ENCODE assay signal across 8 cellular contexts in genomic region chr1:16073490-16074104, GRCh38. TPM values are rescaled to one million over a fixed set of nuclear protein-coding genes. Genes with fewer than 3 reads are reported as not detected.
DNase-seq lines count a peak whose midpoint lies in the region; ATAC-seq, FAIRE-seq and TF ChIP-seq lines count a peak whose summit lies in the region.

TSS of gene FAM131C (minus strand) at chr1:16073651. CDS start at chr1:16073442, 209 bp downstream.

- peak; percentile 45 to 53 for ATAC-seq in A549
- ATAC-seq in GM21367 (IDR thresholded peaks at IDR 0.05; ENCODE audit: unreplicated experiment) = no peak
- no peak for ATAC-seq in GM18498 (IDR thresholded peaks at IDR 0.05; ENCODE audit: unreplicated experiment)

- H3K9ac ChIP-seq in SK-N-MC (ENCODE audit: insufficient read length) (no peak within 1 kb of the TSS), astrocyte (ENCODE audit: low read length) (peak within 1 kb of the TSS; percentile 46), iPS-20b (ENCODE audit: low read depth, low read length) (0 out of 2 replicates have a peak within 1 kb of the TSS, but pooled peaks have one; percentile 6)

- H3K4me3 ChIP-seq in A549 (peak within 1 kb of the TSS; percentile 90), SK-N-MC (peak within 1 kb of the TSS; percentile 77), astrocyte (ENCODE audit: insufficient read depth, low read depth, low read length) (peak within 1 kb of the TSS; percentile 46), iPS-20b (ENCODE audit: low read length) (peak within 1 kb of the TSS; percentile 66; the same call in 1 of the 2 replicates)

- H3K27me3 Mint-ChIP-seq in astrocyte (ENCODE audit: low read depth, unreplicated experiment) = peaks cover 34% of the 10 kb centered on the region

- FAIRE-seq in A549 (lab: Jason Lieb, UNC) (no peak), astrocyte (lab: Jason Lieb, UNC) (no peak)

- no peaks in the 10 kb centered on the region for H3K9me3 Mint-ChIP-seq in astrocyte (ENCODE audit: unreplicated experiment)

- CTCF ChIA-PET in A549 (lab: Yijun Ruan, JAX) = interaction anchor here (0.7 to 12.5 kb wide), 29 partner anchors 9 to 170 kb away, joined by 3 to 222 read pairs (median 4); partner anchors contain the start of genes CLCNKB, EPHA2 and HSPB7

- TF ChIP-seq CTCF in A549 (IDR thresholded peaks at IDR 0.05) (peak; percentile 65), GM20000 (IDR thresholded peaks at IDR 0.05; ENCODE audit: extremely low read depth, missing control alignments) (peak; percentile 45), astrocyte (IDR thresholded peaks at IDR 0.05; ENCODE audit: insufficient read depth, low read depth, low read length) (peak; percentile 6)

- H3K27me3 ChIP-seq in astrocyte (ENCODE audit: insufficient read depth, low read length) (no peaks in the 10 kb centered on the region), iPS-20b (ENCODE audit: insufficient read depth, low read length) (peaks cover 68% of the 10 kb centered on the region)

- H4K20me1 ChIP-seq in astrocyte (ENCODE audit: insufficient read depth, low read length) = no peaks in the 10 kb centered on the region

- TF ChIP-seq POLR2A in A549 (IDR thresholded peaks at IDR 0.05; ENCODE audit: low read length) = 0 out of 2 replicates have a peak, but pooled peaks have one; percentile 22

- H3K4me1 Mint-ChIP-seq in astrocyte (ENCODE audit: low read depth, unreplicated experiment) = peaks cover 5% of the 10 kb centered on the region

- H3K9me3 ChIP-seq in A549 (no peaks in the 10 kb centered on the region), SK-N-MC (ENCODE audit: low read depth, low read length) (no peaks in the 10 kb centered on the region), astrocyte (ENCODE audit: insufficient read depth, low read depth, low read length) (no peaks in the 10 kb centered on the region), iPS-20b (ENCODE audit: insufficient read depth, low read depth, low read length) (no peaks in the 10 kb centered on the region)

- H3K4me2 ChIP-seq in A549 (peak within 1 kb of the TSS; percentile 97), astrocyte (ENCODE audit: low read length) (peak within 1 kb of the TSS; percentile 84)

- POLR2A ChIA-PET in A549 (lab: Yijun Ruan, JAX) = no interaction called here

- H3K27ac Mint-ChIP-seq in astrocyte (ENCODE audit: unreplicated experiment) = no peak within 1 kb of the TSS

- H3K36me3 ChIP-seq in SK-N-MC (ENCODE audit: insufficient read depth, low read length) = no peaks in the 10 kb centered on the region
- H3K36me3 ChIP-seq in astrocyte (ENCODE audit: insufficient read depth, low read length) = no peaks in the 10 kb centered on the region
- no peaks in the 10 kb centered on the region for H3K36me3 ChIP-seq in iPS-20b (ENCODE audit: insufficient read depth, low read depth, low read length)

- DNase-seq in A549 (ENCODE audit: low read depth in 1 of 2, low spot score in 1 of 2) (peak; percentile 46 to 61), GM20000 (ENCODE audit: low spot score) (peak; percentile 88), SK-N-MC (ENCODE audit: low read depth, low spot score) (no peak), astrocyte (ENCODE audit: low read depth) (no peak)
- DNase-seq in stimulated activated CD4-positive, alpha-beta T cell treated with anti-CD3 and anti-CD28 coated beads, Interleukin-2, amount 100 ng/mL, for 48 hours = peak; percentile 27 to 51

- no peaks in the 10 kb centered on the region for H3K36me3 Mint-ChIP-seq in astrocyte (ENCODE audit: low read depth, unreplicated experiment)

- 25% methylated on average over 10 of the region's 54 CpGs for WGBS in A549 (ENCODE audit: missing lambda C conversion rate)

- peak within 1 kb of the TSS; percentile 95 to 100 for H3K27ac ChIP-seq in A549
- H3K27ac ChIP-seq in SK-N-MC = no peak within 1 kb of the TSS
- no peak within 1 kb of the TSS for H3K27ac ChIP-seq in astrocyte (ENCODE audit: low read depth, low read length)
- no peak within 1 kb of the TSS for H3K27ac ChIP-seq in iPS-20b (ENCODE audit: low read length)

- H3K4me1 ChIP-seq in A549 (peaks cover 54% of the 10 kb centered on the region), astrocyte (ENCODE audit: insufficient read depth, low read length) (peaks cover 32% of the 10 kb centered on the region), iPS-20b (ENCODE audit: insufficient read depth, low read length) (peaks cover 5% of the 10 kb centered on the region; the same call in 1 of the 2 replicates)

- no peak for TF ChIP-seq EP300 in A549 (IDR thresholded peaks at IDR 0.05)

- H2AFZ ChIP-seq in astrocyte (ENCODE audit: low read depth, low read length) = peak within 1 kb of the TSS; percentile 68

- TF ChIP-seq RAD21 in A549 (conservative IDR thresholded peaks at IDR 0.05 in 1 of 2, IDR thresholded peaks at IDR 0.05 in 1 of 2) = no peak; a peak in 2 of 5 replicates

- no peaks in the 10 kb centered on the region for H3K79me2 ChIP-seq in astrocyte (ENCODE audit: insufficient read depth, low read length)

- peak within 1 kb of the TSS; percentile 80 for H3K4me3 Mint-ChIP-seq in astrocyte (ENCODE audit: unreplicated experiment)

TF ChIP-seq in A549, 52 proteins besides CTCF, POLR2A, EP300 and RAD21:
- no peak for TF ChIP-seq EHMT2 (IDR thresholded peaks at IDR 0.05; ENCODE audit: low read depth)
- no peak for TF ChIP-seq RFX5 (IDR thresholded peaks at IDR 0.05)
- TF ChIP-seq CEBPB (IDR thresholded peaks at IDR 0.05) = no peak
- no peak for TF ChIP-seq ATOH8 (CRISPR knock-in tag; IDR thresholded peaks at IDR 0.05; ENCODE audit: low read depth)
- TF ChIP-seq MAFK (IDR thresholded peaks at IDR 0.05; ENCODE audit: partially characterized antibody) = no peak
- TF ChIP-seq ZFP36 (IDR thresholded peaks at IDR 0.05; ENCODE audit: borderline replicate concordance, partially characterized antibody) = no peak
- TF ChIP-seq HMGXB4 (CRISPR knock-in tag; IDR thresholded peaks at IDR 0.05; ENCODE audit: borderline replicate concordance) = no peak
- TF ChIP-seq SMC3 (IDR thresholded peaks at IDR 0.05) = peak; percentile 65
- TF ChIP-seq FOSL2 (IDR thresholded peaks at IDR 0.05) = no peak
- no peak for TF ChIP-seq FOSL2 (CRISPR knock-in tag; IDR thresholded peaks at IDR 0.05)
- TF ChIP-seq MAX (IDR thresholded peaks at IDR 0.05) = peak; percentile 44; the same call in 1 of the 2 replicates
- no peak for TF ChIP-seq CBX8 (IDR thresholded peaks at IDR 0.05)
- TF ChIP-seq MAZ (IDR thresholded peaks at IDR 0.05; ENCODE audit: borderline replicate concordance, low read depth, low read length) = peak; percentile 39; the same call in 1 of the 2 replicates
- no peak for TF ChIP-seq RARB (CRISPR knock-in tag; IDR thresholded peaks at IDR 0.05)
- TF ChIP-seq BHLHE40 (IDR thresholded peaks at IDR 0.05; ENCODE audit: low read depth, low read length) = no peak
- TF ChIP-seq ESRRA (IDR thresholded peaks at IDR 0.05; ENCODE audit: borderline replicate concordance, low read length) = no peak
- TF ChIP-seq JUN (IDR thresholded peaks at IDR 0.05) = 0 out of 5 replicates have a peak, but pooled peaks of 1 of the 2 experiments have one; percentile 25
- no peak for TF ChIP-seq CBX2 (IDR thresholded peaks at IDR 0.05; ENCODE audit: borderline replicate concordance, low read depth)

RNA-seq across cellular contexts. Expression of gene FAM131C, which starts in this region (rescaled TPM):
- polyA plus RNA-seq in A549 (2011; rRNA removed) (2.3 and 2.9 TPM in 2 replicates), A549 (2017; fragmentation: RNase III; extraction: RNeasy Plus Mini Kit Qiagen cat#74134 plus additional on column Dnase treatment) (5.9 to 6.7 TPM (median 6.3 TPM) in 3 replicates)
- 6.0 and 9.1 TPM in 2 replicates for polyA plus RNA-seq in A549 (2012; cell fraction: cytosol; rRNA removed)
- 5.6 and 8.7 TPM in 2 replicates for polyA plus RNA-seq in A549 (2012; cell fraction: nucleus; rRNA removed)
- polyA minus RNA-seq in A549 (2011; rRNA and poly(A)+ RNA removed) = 6.3 and 8.5 TPM in 2 replicates
- total RNA-seq in astrocyte = 0.11 and 0.38 TPM in 2 replicates

Comparison
In these comparisons a context has a peak if more than half of its experiments do, and no peak if none do; other contexts are left out.
1. ATAC-seq: peak in A549 (2 of 2); none in GM21367 (single experiment) and GM18498 (single experiment).
2. DNase-seq: peak in A549 (2 of 2), GM20000 (single experiment) and stimulated activated CD4-positive, alpha-beta T cell treated with anti-CD3 and anti-CD28 coated beads, Interleukin-2, amount 100 ng/mL, for 48 hours (2 of 2); none in SK-N-MC (single experiment) and astrocyte (single experiment).
3. H3K27ac ChIP-seq: peak in A549 (2 of 2); none in SK-N-MC (single experiment), astrocyte (single experiment) and iPS-20b (single experiment).
4. CTCF ChIP-seq: peak in every context shown above with its lines; median percentile 65 in A549; 45 in GM20000; 6 in astrocyte.
5. Peak in every context shown above with its lines, with median percentiles within 50 percentile points of each other: H3K4me3 ChIP-seq.